In the genomic region with DNA sequence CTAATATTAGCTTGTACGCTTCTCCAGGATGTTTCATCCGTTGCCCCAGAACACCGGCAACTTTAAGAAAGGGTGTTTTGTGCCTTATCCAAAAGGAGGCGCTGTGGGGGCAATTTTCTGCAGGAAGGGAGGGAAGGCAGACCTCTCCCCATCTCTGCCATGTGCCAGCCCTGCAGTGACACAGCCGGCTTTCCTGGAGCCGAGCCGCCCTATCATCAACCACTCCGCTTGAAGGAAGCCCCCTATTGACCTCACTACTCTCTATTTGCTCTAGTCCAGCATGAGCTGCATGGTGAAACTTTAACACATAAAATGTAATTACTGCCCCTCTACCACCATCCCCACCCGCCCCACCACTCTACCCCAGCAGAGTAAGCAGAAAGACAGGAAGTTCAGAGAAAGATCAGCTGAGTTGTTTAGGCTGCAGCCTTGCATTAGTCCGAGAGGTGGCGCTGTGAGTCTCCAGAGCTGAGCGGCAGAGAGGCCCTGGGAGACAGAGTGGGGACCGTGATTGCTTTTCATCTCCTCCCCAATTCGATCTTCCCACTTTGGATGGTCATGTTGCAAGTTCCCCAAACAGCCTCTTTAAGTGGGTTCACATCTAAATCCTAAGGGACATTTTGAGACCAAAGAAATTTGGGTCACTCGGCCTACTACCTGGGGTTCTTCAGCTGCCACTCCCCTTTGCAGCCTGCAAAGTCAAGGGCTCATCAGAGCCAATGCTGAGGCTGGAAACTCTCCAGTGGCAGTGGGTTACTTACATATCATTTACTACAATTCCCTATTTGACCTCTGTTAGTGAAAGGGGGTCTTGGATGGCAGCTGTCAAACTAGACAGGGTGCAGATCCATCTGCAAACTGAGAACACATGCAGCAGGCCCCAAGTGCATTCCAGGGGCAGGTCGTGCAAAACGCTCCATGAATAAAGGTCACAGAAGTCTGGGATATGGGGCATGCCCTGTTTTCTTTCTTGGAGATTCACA, we compare ENCODE assay signal across 8 cellular contexts. TPM values are rescaled to one million over a fixed set of nuclear protein-coding genes. Genes with fewer than 3 reads are reported as not detected.
DNase-seq lines count a peak whose midpoint lies in the region; ATAC-seq and TF ChIP-seq lines count a peak whose summit lies in the region.

No MANE protein-coding gene starts in this region.

- H3K27ac ChIP-seq in dorsolateral prefrontal cortex, result peak overlapping the region in 17 of 59 donors; percentile 6 to 69 (median 30)
- H3K27ac ChIP-seq in lower lobe of right lung, result no peak overlapping the region

- TF ChIP-seq CTCF in dorsolateral prefrontal cortex (IDR thresholded peaks at IDR 0.05 in 54 of 56, conservative IDR thresholded peaks at IDR 0.05 in 2 of 56; ENCODE audit: low read depth in 1 of 56, partially characterized antibody in 56 of 56) (peak; percentile 47 to 91 (median 83)), lower lobe of right lung (IDR thresholded peaks at IDR 0.05) (peak; percentile 72)

- DNase-seq in DMS 273 (lab: John Stamatoyannopoulos, UW; ENCODE audit: unreplicated experiment), result peak; percentile 75
- no peak for DNase-seq in DMS 273 treated with DMSO at 0.1 percent for 48 hours (lab: John Stamatoyannopoulos, UW)
- peak; percentile 29 for DNase-seq in NCI-H2107 treated with DMSO at 0.1 percent for 48 hours (lab: John Stamatoyannopoulos, UW; ENCODE audit: unreplicated experiment)
- DNase-seq in activated CD4-positive, alpha-beta T cell treated with anti-CD3 and anti-CD28 coated beads for 48 hours, result peak; percentile 79
- peak in 9 of 10 donors; percentile 61 to 83 (median 74) for DNase-seq in dorsolateral prefrontal cortex
- DNase-seq in lower lobe of right lung, result peak; percentile 71
- peak; percentile 20 for DNase-seq in stimulated activated CD8-positive, alpha-beta memory T cell treated with anti-CD3 and anti-CD28 coated beads, Interleukin-15, amount 100 ng/mL, for 1 hour (ENCODE audit: low read depth)

- H3K4me1 ChIP-seq in lower lobe of right lung, result no peaks in the 10 kb centered on the region

- H3K36me3 ChIP-seq in lower lobe of right lung, result no peaks in the 10 kb centered on the region

- no peak overlapping the region for H3K4me3 ChIP-seq in dorsolateral prefrontal cortex
- no peak overlapping the region for H3K4me3 ChIP-seq in lower lobe of right lung

- intact Hi-C loops in dorsolateral prefrontal cortex (cut with DNase I), result loop anchor here (1.0 to 5.0 kb wide), 4 partner anchors 79 to 314 kb away; a partner anchor contains a TSS
- intact Hi-C loops in lower lobe of right lung (cut with DNase I), result no loop called here

- H3K27me3 ChIP-seq in dorsolateral prefrontal cortex, result no peaks in the 10 kb centered on the region
- H3K27me3 ChIP-seq in lower lobe of right lung (ENCODE audit: low read depth), result no peaks in the 10 kb centered on the region

- ATAC-seq in HG02610 (IDR thresholded peaks at IDR 0.05; ENCODE audit: unreplicated experiment) (peak; percentile 55), lower lobe of right lung (peak; percentile 75 to 77)

- H3K9me3 ChIP-seq in lower lobe of right lung, result no peaks in the 10 kb centered on the region

RNA-seq across cellular contexts. Expression of a gene that starts 24.7 kb away (rescaled TPM):
- total RNA-seq in dorsolateral prefrontal cortex (10 to 100 TPM in 110 of 120 experiments, 1 to 10 TPM in 10; 7.8 to 24.6 (median 13.3) TPM), lower lobe of right lung (12.6 TPM)
